Comparison of ENCODE assay signal across 11 cellular contexts in the genomic region with DNA sequence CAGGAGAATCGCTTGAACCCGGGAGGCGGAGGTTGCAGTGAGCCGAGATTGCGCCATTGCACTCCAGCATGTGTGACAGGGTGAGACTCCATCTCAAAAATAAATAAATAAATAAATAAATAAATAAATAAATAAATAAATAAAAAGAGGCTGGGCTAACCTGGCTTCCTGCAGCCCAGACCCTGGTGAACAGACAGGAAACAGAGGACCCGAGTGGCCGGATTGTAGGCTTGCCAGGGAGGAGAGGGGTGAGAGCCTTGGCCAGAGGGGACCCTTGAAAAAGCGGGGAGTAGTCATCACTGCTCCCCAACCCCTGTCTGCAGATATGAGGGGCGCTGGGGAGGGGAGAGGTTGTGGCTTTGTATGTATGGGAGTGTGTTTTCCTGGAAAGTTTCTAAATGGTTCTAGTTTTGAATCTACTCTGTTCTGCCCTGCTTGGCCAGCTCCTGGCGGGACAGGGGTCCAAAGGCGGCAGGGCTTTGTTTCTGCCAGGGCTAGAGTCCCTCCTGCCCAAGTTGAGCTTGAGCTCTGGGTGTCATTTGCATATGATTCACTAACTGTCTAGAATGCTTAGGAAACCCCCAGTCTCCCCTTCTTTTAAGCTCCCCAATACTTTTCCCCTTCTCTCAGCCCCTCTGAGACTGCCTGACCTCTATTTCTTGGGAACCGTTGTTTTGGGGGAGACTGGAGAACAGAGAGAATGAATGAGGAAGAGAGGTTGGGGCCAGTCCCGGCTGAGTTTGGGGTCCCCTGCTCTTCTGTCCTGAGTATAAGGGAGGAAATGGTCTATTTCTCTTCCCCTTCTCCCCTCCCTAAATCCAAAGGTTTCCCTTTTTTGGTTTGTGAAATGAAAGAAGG. TPM values are rescaled to one million over a fixed set of nuclear protein-coding genes. Genes with fewer than 3 reads are reported as not detected.
DNase-seq lines count a peak whose midpoint lies in the region; ATAC-seq, FAIRE-seq and TF ChIP-seq lines count a peak whose summit lies in the region.
"Had no signal": no experiment of that assay in that cellular context is flagged by ENCODE, and none has a peak within 500 bp of the region (broad histone marks: within the 10 kb centered on the region; RNA-seq: fewer than 3 reads in every experiment).

No MANE protein-coding gene starts in this region.

- ATAC-seq in A549 (no peak), GM19351 (IDR thresholded peaks at IDR 0.05; ENCODE audit: unreplicated experiment) (no peak), GM18873 (IDR thresholded peaks at IDR 0.05; ENCODE audit: low FRiP score, unreplicated experiment) (no peak), GM18519 (IDR thresholded peaks at IDR 0.05; ENCODE audit: low FRiP score, unreplicated experiment) (no peak)

- TF ChIP-seq CTCF in A549 (IDR thresholded peaks at IDR 0.05) (no peak), GM20000 (IDR thresholded peaks at IDR 0.05; ENCODE audit: extremely low read depth, missing control alignments) (no peak)

- H3K9me3 ChIP-seq in A549 = no peaks in the 10 kb centered on the region
- H3K9me3 ChIP-seq in mucosa of rectum (ENCODE audit: control insufficient read depth in 2 of 2, low read length in 2 of 2) = no peaks in the 10 kb centered on the region
- H3K9me3 ChIP-seq: SJCRH30 had no signal

- TF ChIP-seq EP300 in A549 (IDR thresholded peaks at IDR 0.05) = no peak

- H3K27me3 Mint-ChIP-seq in activated naive CD8-positive, alpha-beta T cell treated with anti-CD3 and anti-CD28 coated beads for 36 hours = no peaks in the 10 kb centered on the region

- CTCF ChIA-PET in A549 (lab: Yijun Ruan, JAX) = interaction anchor here (0.6 to 50.4 kb wide), 7 partner anchors 10 to 861 kb away, joined by 3 to 2395 read pairs (median 5); partner anchors contain the start of genes CDC6, GJD3 and RARA

- no peak overlapping the region for H3K9ac ChIP-seq in mucosa of rectum (ENCODE audit: low read depth in 1 of 2, low read length in 2 of 2)

- H3K4me1 Mint-ChIP-seq in activated naive CD8-positive, alpha-beta T cell treated with anti-CD3 and anti-CD28 coated beads for 36 hours = peaks cover 92% of the 10 kb centered on the region

- DNase-seq in A549 (ENCODE audit: low read depth in 1 of 2, low spot score in 1 of 2) = no peak
- DNase-seq in GM20000 (ENCODE audit: low spot score) = peak; percentile 68
- peak; percentile 36 for DNase-seq in activated naive CD8-positive, alpha-beta T cell treated with anti-CD3 and anti-CD28 coated beads for 36 hours
- no peak for DNase-seq in NCI-H2171 treated with DMSO at 0.1 percent for 48 hours (lab: John Stamatoyannopoulos, UW)
- DNase-seq: SJCRH30, trophoblast cell had no signal

- no peaks in the 10 kb centered on the region for H3K9me3 Mint-ChIP-seq in activated naive CD8-positive, alpha-beta T cell treated with anti-CD3 and anti-CD28 coated beads for 36 hours

- no peak for TF ChIP-seq POLR2A in A549 (IDR thresholded peaks at IDR 0.05; ENCODE audit: low read length)

- H3K27ac ChIP-seq in A549 (peak overlapping the region; percentile 25 to 61; a peak in 5 of 6 replicates), mucosa of rectum (ENCODE audit: low read depth in 2 of 2, low read length in 2 of 2) (peak overlapping the region; percentile 49 to 84)
- H3K27ac ChIP-seq: SJCRH30 had no signal

- 91% methylated on average over 13 of the region's 13 CpGs for WGBS in A549 (ENCODE audit: missing lambda C conversion rate)

- H3K4me3 Mint-ChIP-seq in activated naive CD8-positive, alpha-beta T cell treated with anti-CD3 and anti-CD28 coated beads for 36 hours = peak overlapping the region; percentile 73

- H3K4me1 ChIP-seq in A549 = peaks cover 93% of the 10 kb centered on the region
- peaks cover 72 to 79% of the 10 kb centered on the region in 2 donors for H3K4me1 ChIP-seq in mucosa of rectum (ENCODE audit: control insufficient read depth in 2 of 2, insufficient read depth in 2 of 2, low read length in 2 of 2)

- no peak for TF ChIP-seq RAD21 in A549 (conservative IDR thresholded peaks at IDR 0.05 in 1 of 2, IDR thresholded peaks at IDR 0.05 in 1 of 2)

- peak overlapping the region; percentile 65 for H3K4me2 ChIP-seq in A549

- H3K36me3 ChIP-seq in mucosa of rectum (ENCODE audit: control insufficient read depth in 2 of 2, insufficient read depth in 2 of 2, low read length in 2 of 2) = peaks cover 0 to 1% of the 10 kb centered on the region in 2 donors

- no peaks in the 10 kb centered on the region for H3K27me3 ChIP-seq in mucosa of rectum (ENCODE audit: control insufficient read depth in 2 of 2, insufficient read depth in 2 of 2, low read length in 2 of 2)
- H3K27me3 ChIP-seq: SJCRH30 had no signal

- H3K36me3 Mint-ChIP-seq in activated naive CD8-positive, alpha-beta T cell treated with anti-CD3 and anti-CD28 coated beads for 36 hours = peaks cover 12% of the 10 kb centered on the region

- peak overlapping the region; percentile 99 for H3K27ac Mint-ChIP-seq in activated naive CD8-positive, alpha-beta T cell treated with anti-CD3 and anti-CD28 coated beads for 36 hours

- FAIRE-seq in A549 (lab: Jason Lieb, UNC) = no peak
- FAIRE-seq: D721Med had no signal

- POLR2A ChIA-PET in A549 (lab: Yijun Ruan, JAX) = no interaction called here

- H3K4me3 ChIP-seq in A549 = no peak overlapping the region
- H3K4me3 ChIP-seq in mucosa of rectum (ENCODE audit: low read length in 2 of 2) = peak overlapping the region in 1 of 2 donors; percentile 52
- H3K4me3 ChIP-seq: SJCRH30 had no signal

TF ChIP-seq in A549, 52 proteins besides CTCF, POLR2A, EP300 and RAD21:
- TF ChIP-seq USF2 (IDR thresholded peaks at IDR 0.05) (no peak), ZC3H11A (IDR thresholded peaks at IDR 0.05) (peak; percentile 98)

RNA-seq across cellular contexts. Expression of gene RARA, which starts 16.4 kb away (rescaled TPM):
- 8.6 and 9.9 TPM in 2 replicates for polyA plus RNA-seq in A549 (2011; rRNA removed)
- 6.5 and 11.0 TPM in 2 replicates for polyA plus RNA-seq in A549 (2012; cell fraction: cytosol; rRNA removed)
- polyA plus RNA-seq in A549 (2012; cell fraction: nucleus; rRNA removed) = 17.6 and 21.1 TPM in 2 replicates
- 17.2 to 18.5 TPM (median 17.9 TPM) in 3 replicates for polyA plus RNA-seq in A549 (2017; fragmentation: RNase III; extraction: RNeasy Plus Mini Kit Qiagen cat#74134 plus additional on column Dnase treatment)
- polyA minus RNA-seq in A549 (2011; rRNA and poly(A)+ RNA removed) = 11.6 and 12.9 TPM in 2 replicates
- 10 to 100 TPM; 31.2 to 33.3 TPM for total RNA-seq in activated naive CD8-positive, alpha-beta T cell treated with anti-CD3 and anti-CD28 coated beads for 36 hours

RNA-seq across cellular contexts. Expression of gene CDC6, which starts 37.7 kb away (rescaled TPM):
- polyA plus RNA-seq in A549 (2011; rRNA removed) = 71.4 and 79.5 TPM in 2 replicates
- polyA plus RNA-seq in A549 (2012; cell fraction: cytosol; rRNA removed) = 41.7 and 44.4 TPM in 2 replicates
- polyA plus RNA-seq in A549 (2012; cell fraction: nucleus; rRNA removed) = 29.8 and 45.7 TPM in 2 replicates
- 66.6 to 67.5 TPM (median 67.0 TPM) in 3 replicates for polyA plus RNA-seq in A549 (2017; fragmentation: RNase III; extraction: RNeasy Plus Mini Kit Qiagen cat#74134 plus additional on column Dnase treatment)
- polyA minus RNA-seq in A549 (2011; rRNA and poly(A)+ RNA removed) = 27.0 and 28.3 TPM in 2 replicates
- total RNA-seq in activated naive CD8-positive, alpha-beta T cell treated with anti-CD3 and anti-CD28 coated beads for 36 hours = 100 to 1,000 TPM; 144 to 149 TPM

RNA-seq across cellular contexts. Expression of gene GJD3, which starts 39.2 kb away (rescaled TPM):
- polyA plus RNA-seq in A549 (2011; rRNA removed) = 0.09 TPM in 1 of 2 replicates, not detected in the other
- polyA plus RNA-seq in A549 (2012; cell fraction: cytosol; rRNA removed) = 0.21 and 0.41 TPM in 2 replicates
- polyA plus RNA-seq in A549 (2012; cell fraction: nucleus; rRNA removed) = 0.36 and 0.82 TPM in 2 replicates
- 0.40 to 1.2 TPM (median 0.70 TPM) in 3 replicates for polyA plus RNA-seq in A549 (2017; fragmentation: RNase III; extraction: RNeasy Plus Mini Kit Qiagen cat#74134 plus additional on column Dnase treatment)
- polyA minus RNA-seq in A549 (2011; rRNA and poly(A)+ RNA removed) = not detected in 2 replicates
- not detected for total RNA-seq in activated naive CD8-positive, alpha-beta T cell treated with anti-CD3 and anti-CD28 coated beads for 36 hours
- total RNA-seq: SJCRH30 had no signal

Comparison
In these comparisons a context has a peak if more than half of its experiments do, and no peak if none do; other contexts are left out.
1. DNase-seq: peak in GM20000 (single experiment) and activated naive CD8-positive, alpha-beta T cell treated with anti-CD3 and anti-CD28 coated beads for 36 hours (single experiment); none in A549 (0 of 2) and NCI-H2171 treated with DMSO at 0.1 percent for 48 hours (single experiment).